Comparison of ENCODE assay signal across 18 cellular contexts in genomic region chr3:114830652-114831051, GRCh38.
DNase-seq lines count a peak whose midpoint lies in the region; ATAC-seq and TF ChIP-seq lines count a peak whose summit lies in the region.
"Had no signal": no experiment of that assay in that cellular context is flagged by ENCODE, and none has a peak within 500 bp of the region (broad histone marks: within the 10 kb centered on the region; RNA-seq: fewer than 3 reads in every experiment).

No MANE protein-coding gene starts in this region.

- H3K36me3 ChIP-seq in thyroid gland = no peaks in the 10 kb centered on the region
- H3K36me3 ChIP-seq in left lung = no peaks in the 10 kb centered on the region
- H3K36me3 ChIP-seq: BLaER1, HAP-1 had no signal

- H3K4me3 ChIP-seq in thyroid gland (replicated peaks in 1 of 3) (no peak overlapping the region), left lung (no peak overlapping the region)
- H3K4me3 ChIP-seq: BLaER1, HAP-1 had no signal

- TF ChIP-seq CTCF in thyroid gland (IDR thresholded peaks at IDR 0.05) = no peak
- TF ChIP-seq CTCF in left lung (IDR thresholded peaks at IDR 0.05) = no peak

- H3K27me3 ChIP-seq in thyroid gland (no peaks in the 10 kb centered on the region), left lung (no peaks in the 10 kb centered on the region)
- H3K27me3 ChIP-seq: BLaER1 had no signal

- DNase-seq in NCI-H146 treated with DMSO at 0.1 percent for 48 hours (lab: John Stamatoyannopoulos, UW; ENCODE audit: unreplicated experiment) (peak; percentile 28), fibroblast of gingiva (ENCODE audit: low read depth) (peak; percentile 15), left lobe of liver (ENCODE audit: low spot score) (no peak), thyroid gland (no peak), middle frontal gyrus (ENCODE audit: extremely low spot score, low spot score) (no peak), left lung (no peak), left ventricle myocardium superior (no peak)
- DNase-seq: Caco-2; CD4-positive, CD25-positive, alpha-beta regulatory T cell; CD8-positive, alpha-beta T cell; DMS153; DND-41; GOT3; HFFc6 had no signal

- ATAC-seq in left lobe of liver (peak; percentile 13), left lung (no peak), HG02623 (IDR thresholded peaks at IDR 0.05; ENCODE audit: unreplicated experiment) (no peak), left ventricle myocardium superior (no peak)
- ATAC-seq: CD8-positive, alpha-beta T cell had no signal

- H3K27ac ChIP-seq in thyroid gland (peak overlapping the region in 2 of 3 donors; percentile 58 to 63), left lung (no peak overlapping the region)
- H3K27ac ChIP-seq: BLaER1, C4-2B had no signal

- H3K9me3 ChIP-seq in thyroid gland = no peaks in the 10 kb centered on the region
- H3K9me3 ChIP-seq in left lung = no peaks in the 10 kb centered on the region
- H3K9me3 ChIP-seq: BLaER1, Caco-2, HAP-1 had no signal

- H3K4me1 ChIP-seq in thyroid gland (peaks cover 14 to 20% of the 10 kb centered on the region in 2 donors), left lung (no peaks in the 10 kb centered on the region)
- H3K4me1 ChIP-seq: BLaER1, Caco-2 had no signal

- WGBS in thyroid gland, 2 donors = 93 to 94% methylated on average over 4 of the region's 4 CpGs

- no peak for TF ChIP-seq POLR2A in thyroid gland (IDR thresholded peaks at IDR 0.05)

- intact Hi-C loops in thyroid gland (cut with DNase I) (no loop called here), left lung (cut with DNase I) (loop anchor here in 1 of 2 donors (10.0 kb wide), 1 partner anchor 264 kb away; no protein-coding TSS in a partner anchor), left ventricle myocardium superior (cut with micrococcal nuclease) (no loop called here)

Comparison
In these comparisons a context has a peak if more than half of its experiments do, and no peak if none do; other contexts are left out.
1. DNase-seq: peak in NCI-H146 treated with DMSO at 0.1 percent for 48 hours (single experiment) and fibroblast of gingiva (single experiment); none in left lobe of liver (single experiment), thyroid gland (0 of 2), middle frontal gyrus (single experiment), left lung (0 of 2) and left ventricle myocardium superior (single experiment).
2. H3K27ac ChIP-seq: peak in thyroid gland (2 of 3); none in left lung (0 of 2).